In the genomic region with DNA sequence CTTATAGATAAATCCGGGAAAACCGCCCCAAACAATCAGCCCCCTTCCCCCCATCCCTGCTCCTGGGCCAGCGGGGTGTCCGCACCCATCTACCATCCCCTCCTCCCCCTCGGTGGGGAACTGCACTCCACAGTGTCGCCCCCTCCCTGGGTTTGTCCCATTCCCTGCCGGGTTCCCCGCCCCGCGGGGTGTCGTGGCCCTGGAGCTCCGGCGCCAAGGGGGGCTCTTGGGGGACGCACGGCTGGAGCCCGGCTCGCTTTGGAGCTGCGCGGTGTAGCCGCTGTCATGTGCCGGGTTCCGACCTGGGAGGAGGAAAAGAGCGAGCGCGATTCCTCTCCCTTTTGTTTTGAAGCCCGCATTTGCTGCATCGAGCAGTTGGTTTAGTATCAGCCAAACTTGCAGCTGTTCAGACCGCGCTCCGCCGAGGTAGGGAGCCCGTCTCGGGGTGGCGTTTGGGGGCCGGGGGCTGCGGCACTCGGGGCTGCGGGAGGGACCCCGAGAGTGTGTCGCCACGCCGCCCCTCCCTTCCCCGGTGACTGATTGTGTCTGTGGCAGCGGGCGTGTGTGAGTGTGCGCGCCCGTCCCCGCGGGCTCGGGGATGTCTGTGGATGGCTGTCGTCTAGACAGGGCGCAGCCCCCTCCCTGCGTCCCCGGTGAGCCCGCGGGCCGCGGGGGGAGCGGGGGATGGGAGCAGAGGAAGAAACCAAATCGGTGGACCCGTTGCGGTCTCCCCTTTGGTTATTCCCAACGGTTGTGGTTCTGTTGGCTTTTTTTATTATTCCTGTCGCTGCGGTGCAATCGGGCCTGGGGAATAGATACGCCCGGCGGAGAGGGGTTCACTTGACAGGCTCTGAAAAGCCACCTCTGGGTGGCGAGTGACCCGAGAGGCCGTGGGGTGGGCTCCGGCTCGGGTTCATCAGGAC, we compare ENCODE assay signal across 8 cellular contexts. TPM values are rescaled to one million over a fixed set of nuclear protein-coding genes. Genes with fewer than 3 reads are reported as not detected.
A peak's percentile ranks its signal among the peaks of the same experiment; 100 is the strongest.
DNase-seq lines count a peak whose midpoint lies in the region; ATAC-seq and TF ChIP-seq lines count a peak whose summit lies in the region.

No MANE protein-coding gene starts in this region.

- H3K36me3 Mint-ChIP-seq in activated naive CD4-positive, alpha-beta T cell treated with anti-CD3 and anti-CD28 coated beads, Interleukin-2, amount 10 ng/mL, durations not matched to agents 7 days and 5 days = no peaks in the 10 kb centered on the region
- no peaks in the 10 kb centered on the region for H3K36me3 Mint-ChIP-seq in nephron progenitor cell (ENCODE audit: low read depth)

- no peaks in the 10 kb centered on the region for H3K9me3 ChIP-seq in A673 (ENCODE audit: low read depth, low read length, poor library complexity, severe bottlenecking)

- H3K27me3 ChIP-seq in A673 (replicated peaks; ENCODE audit: insufficient read depth, low read depth, low read length, poor library complexity) = no peaks in the 10 kb centered on the region

- peak; percentile 10 for ATAC-seq in GM21619 (IDR thresholded peaks at IDR 0.05; ENCODE audit: unreplicated experiment)

- H3K27me3 Mint-ChIP-seq in activated naive CD4-positive, alpha-beta T cell treated with anti-CD3 and anti-CD28 coated beads, Interleukin-2, amount 10 ng/mL, durations not matched to agents 7 days and 5 days = peaks cover 63% of the 10 kb centered on the region
- H3K27me3 Mint-ChIP-seq in nephron progenitor cell (ENCODE audit: low read depth, poor library complexity) = peaks cover 15% of the 10 kb centered on the region

- peaks cover under 1% of the 10 kb centered on the region for H3K4me1 ChIP-seq in A673 (ENCODE audit: insufficient read depth, low read length, poor library complexity, severe bottlenecking)

- DNase-seq in A673 (ENCODE audit: low spot score) (peak; percentile 73), OCI-M1 (lab: John Stamatoyannopoulos, UW) (peak; percentile 66), foreskin melanocyte (peak; percentile 24), nephron progenitor cell (peak; percentile 58), ureter (ENCODE audit: low spot score) (peak; percentile 48), NCI-H1048 (lab: John Stamatoyannopoulos, UW) (no peak)
- peak; percentile 50 for DNase-seq in activated naive CD4-positive, alpha-beta T cell treated with anti-CD3 and anti-CD28 coated beads, Interleukin-2, amount 10 ng/mL, durations not matched to agents 7 days and 5 days

- BruUV-seq in A673 (replicated peaks; lab: Mats Ljungman, UMichigan) = no TSS peak

- intact Hi-C loops in A673 (cut with micrococcal nuclease; ENCODE audit: unreplicated experiment) = no loop called here

- peak overlapping the region; percentile 67 for H3K27ac ChIP-seq in A673 (ENCODE audit: low read depth, low read length, poor library complexity, severe bottlenecking)

- peak overlapping the region; percentile 81 for H3K4me3 ChIP-seq in A673 (ENCODE audit: low read depth, low read length, poor library complexity, severe bottlenecking)

- CTCF ChIA-PET in A673 (lab: Charles Lee) = no interaction called here
- CTCF ChIA-PET in activated naive CD4-positive, alpha-beta T cell treated with anti-CD3 and anti-CD28 coated beads, Interleukin-2, amount 10 ng/mL, durations not matched to agents 7 days and 5 days (lab: Charles Lee) = no interaction called here

- no peaks in the 10 kb centered on the region for H3K36me3 ChIP-seq in A673 (ENCODE audit: insufficient read depth, low read length, poor library complexity, severe bottlenecking)

- peak overlapping the region; percentile 90 for H3K4me3 Mint-ChIP-seq in activated naive CD4-positive, alpha-beta T cell treated with anti-CD3 and anti-CD28 coated beads, Interleukin-2, amount 10 ng/mL, durations not matched to agents 7 days and 5 days
- H3K4me3 Mint-ChIP-seq in nephron progenitor cell = peak overlapping the region; percentile 88

- POLR2A ChIA-PET in A673 (lab: Charles Lee; ENCODE audit: low non-redundant PET) = no interaction called here

- H3K4me1 Mint-ChIP-seq in activated naive CD4-positive, alpha-beta T cell treated with anti-CD3 and anti-CD28 coated beads, Interleukin-2, amount 10 ng/mL, durations not matched to agents 7 days and 5 days = peaks cover 28% of the 10 kb centered on the region
- H3K4me1 Mint-ChIP-seq in nephron progenitor cell = peaks cover 25% of the 10 kb centered on the region

- TF ChIP-seq CTCF in A673 (conservative IDR thresholded peaks at IDR 0.05; ENCODE audit: low read depth, low read length) = no peak
- no peak for TF ChIP-seq CTCF in nephron progenitor cell (IDR thresholded peaks at IDR 0.05)

- H3K9me3 Mint-ChIP-seq in activated naive CD4-positive, alpha-beta T cell treated with anti-CD3 and anti-CD28 coated beads, Interleukin-2, amount 10 ng/mL, durations not matched to agents 7 days and 5 days = no peaks in the 10 kb centered on the region
- H3K9me3 Mint-ChIP-seq in nephron progenitor cell = no peaks in the 10 kb centered on the region

- no peak overlapping the region for H3K27ac Mint-ChIP-seq in activated naive CD4-positive, alpha-beta T cell treated with anti-CD3 and anti-CD28 coated beads, Interleukin-2, amount 10 ng/mL, durations not matched to agents 7 days and 5 days
- H3K27ac Mint-ChIP-seq in nephron progenitor cell = no peak overlapping the region

RNA-seq across cellular contexts. Expression of a gene that starts 0.8 kb away (rescaled TPM):
- 23.5 and 29.8 TPM in 2 replicates for total RNA-seq in A673 (2021)
- 62.3 TPM for total RNA-seq in ureter
